24 cellular contexts compared by ENCODE assay signal in genomic region chr2:148770047-148770446, GRCh38.
"Had no signal": no experiment of that assay in that cellular context is flagged by ENCODE, and none has a peak within 500 bp of the region (broad histone marks: within the 10 kb centered on the region; RNA-seq: fewer than 3 reads in every experiment).

No MANE protein-coding gene starts in this region.

- H3K4me1 Mint-ChIP-seq: mesothelial cell of epicardium, naive B cell had no signal

- H3K9me3 Mint-ChIP-seq: mesothelial cell of epicardium, naive B cell had no signal

- H3K9me3 ChIP-seq: esophagus squamous epithelium, gastrocnemius medialis, heart right ventricle, left lung, lower lobe of right lung, mucosa of descending colon had no signal

- H3K4me1 ChIP-seq: esophagus squamous epithelium, gastrocnemius medialis, heart right ventricle, left lung, lower lobe of right lung had no signal

- H3K27ac ChIP-seq: coronary artery, dorsolateral prefrontal cortex, epithelial cell of prostate, esophagus squamous epithelium, gastrocnemius medialis, heart right ventricle, left lung, lower lobe of right lung had no signal

- DNase-seq: dermis blood vessel endothelial cell; dorsolateral prefrontal cortex; effector CD4-positive, alpha-beta T cell; effector memory CD4-positive, alpha-beta T cell; erythroblast; esophagus squamous epithelium; foreskin fibroblast; foreskin melanocyte; gastrocnemius medialis; glutamatergic neuron; head of caudate nucleus; heart right ventricle; hippocampal formation; left cardiac atrium; left lung; left ventricle myocardium superior; lower lobe of right lung; mesenchymal stem cell; mucosa of descending colon; naive B cell had no signal

- H3K27me3 ChIP-seq: dorsolateral prefrontal cortex, esophagus squamous epithelium, gastrocnemius medialis, heart right ventricle, left lung had no signal

- H3K27me3 Mint-ChIP-seq: naive B cell had no signal

- H3K4me3 Mint-ChIP-seq: mesothelial cell of epicardium, naive B cell had no signal

- H3K27ac Mint-ChIP-seq: mesothelial cell of epicardium, naive B cell had no signal

- ATAC-seq: esophagus mucosa, gastrocnemius medialis, heart right ventricle, left cardiac atrium, left lung, left ventricle myocardium superior, lower lobe of right lung, mucosa of descending colon had no signal
